ENCODE assay signal across 2 cellular contexts in the genomic region with DNA sequence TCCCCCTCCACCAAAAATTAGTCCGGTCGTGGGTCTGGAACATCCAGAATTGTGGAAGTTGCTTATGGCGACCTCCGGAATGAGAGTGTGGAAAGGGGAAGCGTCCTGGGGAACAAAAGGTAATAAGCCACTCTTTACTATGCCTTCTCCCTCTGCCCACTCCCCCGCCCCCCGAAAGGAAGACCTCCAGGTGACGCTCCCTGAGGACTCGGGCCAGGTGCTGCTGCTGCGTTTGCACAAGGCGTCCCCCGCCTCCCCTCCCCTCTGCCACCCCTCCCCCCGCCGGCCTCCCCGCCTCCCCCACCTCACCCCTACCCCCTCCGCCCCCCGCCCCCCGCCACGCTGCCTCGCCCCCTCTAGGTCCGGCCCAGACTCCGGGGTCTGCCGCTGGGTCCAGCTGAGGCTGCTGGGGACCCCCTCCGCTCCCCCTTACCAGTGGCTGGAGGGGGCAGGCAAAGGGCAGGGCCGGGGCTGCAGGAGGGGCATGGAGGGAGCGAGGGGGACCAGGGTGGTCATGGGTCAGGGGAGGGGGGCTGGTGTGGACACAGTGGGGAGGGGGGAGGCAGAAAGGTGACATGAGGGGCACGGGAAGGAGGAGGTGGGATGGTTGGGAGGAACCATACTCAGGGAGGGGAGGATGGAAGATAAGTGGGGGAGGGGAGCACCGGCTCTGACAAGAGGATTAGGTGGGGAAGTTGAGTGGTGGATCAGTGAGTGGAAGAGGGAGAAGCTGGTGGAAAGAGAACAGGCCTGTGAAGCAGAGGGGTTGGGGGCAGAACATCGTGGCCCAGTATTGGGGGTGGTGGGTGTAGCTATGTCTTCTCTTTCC.
TF ChIP-seq lines count a peak whose summit lies in the region.

No MANE protein-coding gene starts in this region.

TF ChIP-seq in GM23338, 12 proteins besides CTCF, POLR2A, EP300 and RAD21 (continues in another document):
- TF ChIP-seq, protein P1, sequence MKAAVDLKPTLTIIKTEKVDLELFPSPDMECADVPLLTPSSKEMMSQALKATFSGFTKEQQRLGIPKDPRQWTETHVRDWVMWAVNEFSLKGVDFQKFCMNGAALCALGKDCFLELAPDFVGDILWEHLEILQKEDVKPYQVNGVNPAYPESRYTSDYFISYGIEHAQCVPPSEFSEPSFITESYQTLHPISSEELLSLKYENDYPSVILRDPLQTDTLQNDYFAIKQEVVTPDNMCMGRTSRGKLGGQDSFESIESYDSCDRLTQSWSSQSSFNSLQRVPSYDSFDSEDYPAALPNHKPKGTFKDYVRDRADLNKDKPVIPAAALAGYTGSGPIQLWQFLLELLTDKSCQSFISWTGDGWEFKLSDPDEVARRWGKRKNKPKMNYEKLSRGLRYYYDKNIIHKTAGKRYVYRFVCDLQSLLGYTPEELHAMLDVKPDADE (IDR thresholded peaks at IDR 0.05), result no peak
- TF ChIP-seq ZNF114 (CRISPR knock-in tag; IDR thresholded peaks at IDR 0.05) (no peak), STAT1 (IDR thresholded peaks at IDR 0.05; ENCODE audit: unreplicated experiment) (no peak), EZH2 (IDR thresholded peaks at IDR 0.05; ENCODE audit: low read depth, unreplicated experiment) (no peak), REST (IDR thresholded peaks at IDR 0.05; ENCODE audit: unreplicated experiment) (no peak), EZH2phosphoT487 (IDR thresholded peaks at IDR 0.05; ENCODE audit: unreplicated experiment) (no peak), ZNF331 (CRISPR knock-in tag; IDR thresholded peaks at IDR 0.05; ENCODE audit: low read depth) (no peak), CREB1 (CRISPR knock-in tag; IDR thresholded peaks at IDR 0.05; ENCODE audit: low read depth) (no peak), NANOG (IDR thresholded peaks at IDR 0.05; ENCODE audit: borderline replicate concordance) (no peak)

TF ChIP-seq in K562, 482 proteins besides CTCF, POLR2A, EP300 and RAD21:
- TF ChIP-seq SRSF3 (IDR thresholded peaks at IDR 0.05; ENCODE audit: insufficient read depth, low read length), result no peak
- no peak for TF ChIP-seq STAT5B (CRISPR knock-in tag; IDR thresholded peaks at IDR 0.05)
- TF ChIP-seq, protein P2, sequence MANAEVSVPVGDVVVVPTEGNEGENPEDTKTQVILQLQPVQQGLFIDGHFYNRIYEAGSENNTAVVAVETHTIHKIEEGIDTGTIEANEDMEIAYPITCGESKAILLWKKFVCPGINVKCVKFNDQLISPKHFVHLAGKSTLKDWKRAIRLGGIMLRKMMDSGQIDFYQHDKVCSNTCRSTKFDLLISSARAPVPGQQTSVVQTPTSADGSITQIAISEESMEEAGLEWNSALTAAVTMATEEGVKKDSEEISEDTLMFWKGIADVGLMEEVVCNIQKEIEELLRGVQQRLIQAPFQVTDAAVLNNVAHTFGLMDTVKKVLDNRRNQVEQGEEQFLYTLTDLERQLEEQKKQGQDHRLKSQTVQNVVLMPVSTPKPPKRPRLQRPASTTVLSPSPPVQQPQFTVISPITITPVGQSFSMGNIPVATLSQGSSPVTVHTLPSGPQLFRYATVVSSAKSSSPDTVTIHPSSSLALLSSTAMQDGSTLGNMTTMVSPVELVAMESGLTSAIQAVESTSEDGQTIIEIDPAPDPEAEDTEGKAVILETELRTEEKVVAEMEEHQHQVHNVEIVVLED (CRISPR knock-in tag; IDR thresholded peaks at IDR 0.05), result no peak
- TF ChIP-seq U2AF2 (optimal IDR thresholded peaks at IDR 0.05; ENCODE audit: low read depth, low read length), result no peak
- no peak for TF ChIP-seq ZNF436 (CRISPR knock-in tag; IDR thresholded peaks at IDR 0.05)
- TF ChIP-seq KAT7 (CRISPR knock-in tag; IDR thresholded peaks at IDR 0.05; ENCODE audit: borderline replicate concordance), result no peak
- no peak for TF ChIP-seq ZNF444 (CRISPR knock-in tag; IDR thresholded peaks at IDR 0.05)
- TF ChIP-seq, protein P3, sequence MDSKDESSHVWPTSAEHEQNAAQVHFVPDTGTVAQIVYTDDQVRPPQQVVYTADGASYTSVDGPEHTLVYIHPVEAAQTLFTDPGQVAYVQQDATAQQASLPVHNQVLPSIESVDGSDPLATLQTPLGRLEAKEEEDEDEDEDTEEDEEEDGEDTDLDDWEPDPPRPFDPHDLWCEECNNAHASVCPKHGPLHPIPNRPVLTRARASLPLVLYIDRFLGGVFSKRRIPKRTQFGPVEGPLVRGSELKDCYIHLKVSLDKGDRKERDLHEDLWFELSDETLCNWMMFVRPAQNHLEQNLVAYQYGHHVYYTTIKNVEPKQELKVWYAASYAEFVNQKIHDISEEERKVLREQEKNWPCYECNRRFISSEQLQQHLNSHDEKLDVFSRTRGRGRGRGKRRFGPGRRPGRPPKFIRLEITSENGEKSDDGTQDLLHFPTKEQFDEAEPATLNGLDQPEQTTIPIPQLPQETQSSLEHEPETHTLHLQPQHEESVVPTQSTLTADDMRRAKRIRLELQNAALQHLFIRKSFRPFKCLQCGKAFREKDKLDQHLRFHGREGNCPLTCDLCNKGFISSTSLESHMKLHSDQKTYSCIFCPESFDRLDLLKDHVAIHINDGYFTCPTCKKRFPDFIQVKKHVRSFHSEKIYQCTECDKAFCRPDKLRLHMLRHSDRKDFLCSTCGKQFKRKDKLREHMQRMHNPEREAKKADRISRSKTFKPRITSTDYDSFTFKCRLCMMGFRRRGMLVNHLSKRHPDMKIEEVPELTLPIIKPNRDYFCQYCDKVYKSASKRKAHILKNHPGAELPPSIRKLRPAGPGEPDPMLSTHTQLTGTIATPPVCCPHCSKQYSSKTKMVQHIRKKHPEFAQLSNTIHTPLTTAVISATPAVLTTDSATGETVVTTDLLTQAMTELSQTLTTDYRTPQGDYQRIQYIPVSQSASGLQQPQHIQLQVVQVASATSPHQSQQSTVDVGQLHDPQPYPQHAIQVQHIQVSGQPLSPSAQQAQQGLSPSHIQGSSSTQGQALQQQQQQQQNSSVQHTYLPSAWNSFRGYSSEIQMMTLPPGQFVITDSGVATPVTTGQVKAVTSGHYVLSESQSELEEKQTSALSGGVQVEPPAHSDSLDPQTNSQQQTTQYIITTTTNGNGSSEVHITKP (IDR thresholded peaks at IDR 0.05; ENCODE audit: partially characterized antibody), result peak; percentile 89
- TF ChIP-seq ZNF263 (CRISPR knock-in tag; IDR thresholded peaks at IDR 0.05; ENCODE audit: borderline replicate concordance), result peak; percentile 79; the same call in 1 of the 2 replicates
